19 cellular contexts compared by ENCODE assay signal in the genomic region with DNA sequence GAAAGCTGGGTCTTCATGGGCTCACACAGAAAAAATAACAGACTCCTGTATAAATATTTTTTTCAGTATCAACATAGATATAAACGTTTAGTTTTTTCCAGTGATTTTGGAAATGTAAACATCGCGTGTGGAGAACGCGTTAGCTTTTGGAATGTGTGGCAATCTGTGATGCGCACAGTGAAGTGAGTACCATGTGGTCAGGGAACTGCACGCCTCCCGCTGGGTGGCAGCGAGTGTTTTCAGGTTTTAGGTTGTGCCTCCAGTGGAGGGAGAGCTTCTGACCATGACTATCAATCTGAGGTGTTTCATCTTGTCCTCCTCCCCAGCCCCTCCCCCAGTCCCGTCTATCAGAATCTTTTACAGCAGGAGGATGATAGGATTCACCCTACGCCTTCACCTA.
"Had no signal": no experiment of that assay in that cellular context is flagged by ENCODE, and none has a peak within 500 bp of the region (broad histone marks: within the 10 kb centered on the region; RNA-seq: fewer than 3 reads in every experiment).

No MANE protein-coding gene starts in this region.

- H3K27ac ChIP-seq: gastrocnemius medialis, left ventricle myocardium inferior, lower lobe of right lung, neutrophil, psoas muscle, right lobe of liver, tibial artery, upper lobe of left lung, vagina had no signal

- H3K4me3 ChIP-seq: gastrocnemius medialis, left ventricle myocardium inferior, lower lobe of right lung, psoas muscle, right lobe of liver, tibial artery, upper lobe of left lung, vagina had no signal

- H3K36me3 ChIP-seq: gastrocnemius medialis, left ventricle myocardium inferior, lower lobe of right lung, neutrophil, right lobe of liver, tibial artery, upper lobe of left lung, vagina had no signal

- H3K4me1 ChIP-seq: gastrocnemius medialis, left ventricle myocardium inferior, lower lobe of right lung, psoas muscle, right lobe of liver, tibial artery, upper lobe of left lung, vagina had no signal

- DNase-seq: effector memory CD4-positive, alpha-beta T cell; gastrocnemius medialis; immature natural killer cell; left cardiac atrium; left ventricle myocardium inferior; lower lobe of right lung; naive thymus-derived CD4-positive, alpha-beta T cell; psoas muscle; retina; right lobe of liver; stimulated activated CD4-positive, alpha-beta T cell treated with anti-CD3 and anti-CD28 coated beads, Interleukin-4, amount 100 ng/mL, for 1 hour; stimulated activated CD8-positive, alpha-beta memory T cell treated with anti-CD3 and anti-CD28 coated beads, Interleukin-4, amount 100 ng/mL, for 48 hours; stimulated activated naive CD8-positive, alpha-beta T cell treated with anti-CD3 and anti-CD28 coated beads, Interleukin-15, Interleukin-2, amounts not matched to agents 100 U/mL and 50 U/mL, for 24 hours; tibial artery; upper lobe of left lung had no signal

- FAIRE-seq: endometrium, keratinocyte had no signal

- H3K27me3 ChIP-seq: gastrocnemius medialis, neutrophil, right lobe of liver, tibial artery, upper lobe of left lung, vagina had no signal

- H3K9me3 ChIP-seq: gastrocnemius medialis, lower lobe of right lung, neutrophil, psoas muscle, right lobe of liver, vagina had no signal
